ENCODE assay signal across 12 cellular contexts in the genomic region with DNA sequence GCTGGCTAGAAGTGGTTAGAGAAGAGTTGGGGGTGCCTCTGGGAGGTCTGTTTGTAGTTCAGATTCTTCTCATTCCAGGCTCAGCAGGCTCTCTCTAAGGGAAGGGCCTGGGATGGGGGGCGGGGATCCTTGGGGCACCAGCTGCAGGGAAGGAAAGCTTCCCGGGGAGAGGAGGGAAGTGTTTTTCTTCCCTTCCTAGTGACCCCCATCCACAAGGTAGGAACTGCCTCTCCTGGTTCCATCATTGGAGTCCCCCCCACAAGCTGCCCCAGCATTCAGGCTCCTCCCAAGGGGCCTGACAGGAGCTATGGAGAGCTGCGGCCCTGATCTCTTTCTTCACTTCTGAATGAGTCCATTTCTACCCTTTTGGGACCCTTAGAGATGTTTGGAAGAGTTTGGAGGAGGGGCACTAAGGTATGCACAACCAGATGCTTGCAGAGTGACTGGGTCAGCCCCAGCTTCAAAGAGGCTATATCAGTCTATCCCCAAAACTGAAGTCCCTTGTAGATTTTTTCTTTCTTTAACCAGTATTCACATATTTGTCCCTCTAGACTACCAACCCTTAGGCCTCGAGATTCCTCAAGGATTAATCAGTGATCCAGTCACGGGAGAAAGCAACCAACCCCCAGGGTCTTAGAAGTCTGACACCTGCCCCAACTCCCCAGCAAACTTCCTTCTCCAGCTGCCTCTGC. TPM values are rescaled to one million over a fixed set of nuclear protein-coding genes. Genes with fewer than 3 reads are reported as not detected.
DNase-seq lines count a peak whose midpoint lies in the region; ATAC-seq, FAIRE-seq and TF ChIP-seq lines count a peak whose summit lies in the region.
"Had no signal": no experiment of that assay in that cellular context is flagged by ENCODE, and none has a peak within 500 bp of the region (broad histone marks: within the 10 kb centered on the region; RNA-seq: fewer than 3 reads in every experiment).

No MANE protein-coding gene starts in this region.

- H3K27ac ChIP-seq in HUES48 (ENCODE audit: low read depth, low read length) (peak overlapping the region; percentile 96), brain microvascular endothelial cell (peak overlapping the region; percentile 94)
- H3K27ac ChIP-seq: esophagus squamous epithelium, psoas muscle had no signal

- peak overlapping the region; percentile 53 for H3K4me3 ChIP-seq in HUES48 (ENCODE audit: low read depth, low read length)
- H3K4me3 ChIP-seq in brain microvascular endothelial cell (ENCODE audit: low read depth, low read length), result no peak overlapping the region
- H3K4me3 ChIP-seq in kidney epithelial cell (ENCODE audit: low read depth, low read length), result no peak overlapping the region
- H3K4me3 ChIP-seq: esophagus squamous epithelium, psoas muscle had no signal

- H3K9me3 ChIP-seq in HUES48 (ENCODE audit: control insufficient read depth, insufficient read depth, low read length), result no peaks in the 10 kb centered on the region
- H3K9me3 ChIP-seq: esophagus squamous epithelium, psoas muscle had no signal

- no peak for ATAC-seq in GM19463 (IDR thresholded peaks at IDR 0.05; ENCODE audit: unreplicated experiment)
- ATAC-seq: CD8-positive, alpha-beta T cell; psoas muscle had no signal

- H3K36me3 ChIP-seq in HUES48 (ENCODE audit: control insufficient read depth, insufficient read depth, low read length), result no peaks in the 10 kb centered on the region
- H3K36me3 ChIP-seq in brain microvascular endothelial cell (replicated peaks), result no peaks in the 10 kb centered on the region
- H3K36me3 ChIP-seq in kidney epithelial cell (ENCODE audit: control insufficient read depth, insufficient read depth, low read length), result no peaks in the 10 kb centered on the region
- H3K36me3 ChIP-seq: esophagus squamous epithelium had no signal

- H3K9ac ChIP-seq in HUES48 (ENCODE audit: low read depth, low read length), result no peak overlapping the region; the same call in 1 of the 2 replicates

- H3K27me3 ChIP-seq in HUES48 (ENCODE audit: control insufficient read depth, insufficient read depth, low read length) (peaks cover 76% of the 10 kb centered on the region), brain microvascular endothelial cell (replicated peaks) (no peaks in the 10 kb centered on the region), kidney epithelial cell (ENCODE audit: control insufficient read depth, insufficient read depth, low read length) (no peaks in the 10 kb centered on the region)

- TF ChIP-seq CTCF in brain microvascular endothelial cell (IDR thresholded peaks at IDR 0.05; ENCODE audit: low read depth, low read length, missing control alignments) (no peak), kidney epithelial cell (IDR thresholded peaks at IDR 0.05; ENCODE audit: insufficient read depth, low read length, poor library complexity, severe bottlenecking) (no peak)

- no peak for FAIRE-seq in frontal cortex (lab: Jason Lieb, UNC)

- H3K4me1 ChIP-seq in HUES48 (ENCODE audit: control insufficient read depth, insufficient read depth, low read length), result peaks cover 65% of the 10 kb centered on the region
- H3K4me1 ChIP-seq: esophagus squamous epithelium, psoas muscle had no signal

- DNase-seq in ACHN (peak; percentile 98), brain microvascular endothelial cell (peak; percentile 86), kidney epithelial cell (ENCODE audit: low read depth) (peak; percentile 89), hippocampal formation (lab: John Stamatoyannopoulos, UW) (no peak), frontal cortex (ENCODE audit: low spot score in 2 of 2) (no peak)
- no peak for DNase-seq in effector CD4-positive, alpha-beta T cell
- DNase-seq: CD8-positive, alpha-beta T cell; esophagus squamous epithelium; NCI-H748 treated with DMSO at 0.1 percent for 48 hours; psoas muscle had no signal

- in situ Hi-C loops in ACHN (cut with HindIII; ENCODE audit: low pct_ligation_motif_present, low pct_unique_long_range_greater_than_20kb, low sequenced_read_pairs) (loop anchor here (25.0 kb wide), 1 partner anchor 94 kb away; no protein-coding TSS in a partner anchor), brain microvascular endothelial cell (cut with HindIII; ENCODE audit: low pct_ligation_motif_present, low sequenced_read_pairs) (loop anchor here (25.0 kb wide), 1 partner anchor 94 kb away; no protein-coding TSS in a partner anchor)

RNA-seq across cellular contexts. Expression of a gene that starts 13.9 kb away (rescaled TPM):
- total RNA-seq in kidney epithelial cell, result 8.1 and 11.2 TPM in 2 replicates
- 3.7 TPM for total RNA-seq in frontal cortex
- total RNA-seq: CD8-positive, alpha-beta T cell had no signal

RNA-seq across cellular contexts. Expression of a gene that starts 40.2 kb away (rescaled TPM):
- total RNA-seq in kidney epithelial cell, result 30.9 and 34.9 TPM in 2 replicates
- total RNA-seq in frontal cortex, result 21.6 TPM

Comparison
In these comparisons a context has a peak if more than half of its experiments do, and no peak if none do; other contexts are left out.
1. DNase-seq: peak in ACHN (single experiment), brain microvascular endothelial cell (single experiment) and kidney epithelial cell (single experiment); none in hippocampal formation (0 of 2), frontal cortex (0 of 2) and effector CD4-positive, alpha-beta T cell (single experiment).